26 cellular contexts compared by ENCODE assay signal in the genomic region with DNA sequence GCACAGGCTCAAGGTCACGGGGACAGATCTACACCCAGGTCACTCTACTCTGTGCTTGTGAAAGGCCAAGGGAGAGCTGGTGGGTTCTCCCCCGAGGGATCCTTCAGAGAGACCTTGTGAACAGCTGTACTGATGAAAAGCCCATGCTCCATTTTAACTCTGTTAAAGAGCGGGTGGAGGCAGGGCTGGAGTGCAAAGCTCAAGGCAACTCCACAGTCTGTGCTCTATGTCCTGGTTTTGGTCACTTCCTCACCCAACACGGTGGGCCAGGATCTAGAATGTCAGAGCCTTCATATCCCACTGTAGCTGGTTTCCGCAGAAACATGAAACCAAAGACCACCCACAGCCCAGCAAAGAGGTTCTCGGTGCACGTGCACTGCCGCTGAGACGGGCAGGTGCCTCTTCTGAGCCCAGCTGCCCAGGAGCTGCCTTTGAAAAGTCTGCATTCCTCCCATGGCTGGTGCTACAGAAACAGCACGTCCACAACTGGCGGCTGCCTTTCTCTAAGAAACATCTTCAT.
"Had no signal": no experiment of that assay in that cellular context is flagged by ENCODE, and none has a peak within 500 bp of the region (broad histone marks: within the 10 kb centered on the region; RNA-seq: fewer than 3 reads in every experiment).

No MANE protein-coding gene starts in this region.

- H3K36me3 Mint-ChIP-seq: activated CD4-positive, alpha-beta memory T cell treated with anti-CD3 and anti-CD28 coated beads for 36 hours; activated naive CD8-positive, alpha-beta T cell had no signal

- H3K9me3 Mint-ChIP-seq: activated CD4-positive, alpha-beta T cell treated with anti-CD3 and anti-CD28 coated beads, Interleukin-2, amount 10 ng/mL, durations not matched to agents 24 days and 14 days; activated T-cell treated with anti-CD3 and anti-CD28 coated beads, Interleukin-2, amount 50 U/mL, for 72 hours had no signal

- H3K36me3 ChIP-seq: colonic mucosa had no signal

- H3K27ac Mint-ChIP-seq: activated CD4-positive, alpha-beta memory T cell treated with anti-CD3 and anti-CD28 coated beads for 36 hours; activated CD4-positive, alpha-beta T cell treated with anti-CD3 and anti-CD28 coated beads for 36 hours; activated CD4-positive, alpha-beta T cell treated with anti-CD3 and anti-CD28 coated beads, Interleukin-2, amount 10 ng/mL, durations not matched to agents 24 days and 14 days; activated naive CD8-positive, alpha-beta T cell; activated T-cell treated with anti-CD3 and anti-CD28 coated beads, Interleukin-2, amount 50 U/mL, for 24 hours; activated T-cell treated with anti-CD3 and anti-CD28 coated beads, Interleukin-2, amount 50 U/mL, for 72 hours had no signal

- H3K27me3 Mint-ChIP-seq: activated CD4-positive, alpha-beta T cell treated with anti-CD3 and anti-CD28 coated beads, Interleukin-2, amount 10 ng/mL, durations not matched to agents 24 days and 14 days had no signal

- H3K4me3 Mint-ChIP-seq: activated CD4-positive, alpha-beta memory T cell treated with anti-CD3 and anti-CD28 coated beads for 36 hours; activated CD4-positive, alpha-beta T cell treated with anti-CD3 and anti-CD28 coated beads for 36 hours; activated CD4-positive, alpha-beta T cell treated with anti-CD3 and anti-CD28 coated beads, Interleukin-2, amount 10 ng/mL, durations not matched to agents 24 days and 14 days; activated naive CD8-positive, alpha-beta T cell; activated T-cell treated with anti-CD3 and anti-CD28 coated beads, Interleukin-2, amount 50 U/mL, for 24 hours; activated T-cell treated with anti-CD3 and anti-CD28 coated beads, Interleukin-2, amount 50 U/mL, for 72 hours had no signal

- DNase-seq: activated CD4-positive, alpha-beta memory T cell treated with anti-CD3 and anti-CD28 coated beads for 36 hours; activated CD4-positive, alpha-beta T cell treated with anti-CD3 and anti-CD28 coated beads for 36 hours; activated CD4-positive, alpha-beta T cell treated with anti-CD3 and anti-CD28 coated beads, Interleukin-2, amount 10 ng/mL, durations not matched to agents 24 days and 14 days; activated CD4-positive, CD25-positive, alpha-beta regulatory T cell; activated CD4-positive, CD25-positive, alpha-beta regulatory T cell treated with anti-CD3 and anti-CD28 coated beads, Interleukin-2, amount 50 U/mL, for 72 hours; activated CD8-positive, alpha-beta memory T cell treated with anti-CD3 and anti-CD28 coated beads, Interleukin-2, amount 50 U/mL, for 48 hours; activated effector memory CD4-positive, alpha-beta T cell treated with Interleukin-2 at 50 U/mL for 16 hours; activated gamma-delta T cell treated with Interleukin-2 at 50 U/mL for 16 hours; activated naive CD4-positive, alpha-beta T cell treated with anti-CD3 and anti-CD28 coated beads, Interleukin-2, amount 50 U/mL, for 16 hours; activated naive CD4-positive, alpha-beta T cell treated with Interleukin-2 at 50 U/mL for 16 hours; activated T-cell treated with anti-CD3 and anti-CD28 coated beads for 4 hours; activated T-cell treated with anti-CD3 and anti-CD28 coated beads, Interleukin-2, amount 50 U/mL, for 24 hours; activated T-cell treated with anti-CD3 and anti-CD28 coated beads, Interleukin-2, amount 50 U/mL, for 72 hours; amniotic stem cell; anterior cingulate cortex; central memory CD4-positive, alpha-beta T cell; cerebellar nuclear complex; colonic mucosa; effector CD8-positive, alpha-beta T cell; foreskin fibroblast; head of caudate nucleus; T-helper 2 cell had no signal

- H3K9me3 ChIP-seq: colonic mucosa had no signal

- H3K4me3 ChIP-seq: colonic mucosa had no signal

- H3K27me3 ChIP-seq: colonic mucosa had no signal

- FAIRE-seq: astrocyte, frontal cortex had no signal

- H3K4me1 ChIP-seq: colonic mucosa had no signal

- H3K27ac ChIP-seq: colonic mucosa had no signal

- H3K4me1 Mint-ChIP-seq: activated CD4-positive, alpha-beta T cell treated with anti-CD3 and anti-CD28 coated beads for 36 hours; activated CD4-positive, alpha-beta T cell treated with anti-CD3 and anti-CD28 coated beads, Interleukin-2, amount 10 ng/mL, durations not matched to agents 24 days and 14 days had no signal

- ATAC-seq: activated CD4-positive, alpha-beta T cell treated with anti-CD3 and anti-CD28 coated beads for 36 hours; activated T-cell treated with anti-CD3 and anti-CD28 coated beads, Interleukin-2, amount 50 U/mL, for 72 hours; esophagus mucosa had no signal
